In genomic region chr10:32053392-32053791, GRCh38 we compare ENCODE assay signal across 8 cellular contexts. TPM values are rescaled to one million over a fixed set of nuclear protein-coding genes. Genes with fewer than 3 reads are reported as not detected.
DNase-seq lines count a peak whose midpoint lies in the region; ATAC-seq and TF ChIP-seq lines count a peak whose summit lies in the region.
"Not testable (repeated sequence)": the region's sequence is repeated elsewhere in the genome, so short reads cannot be mapped to it uniquely, and the experiment has no call there.

No MANE protein-coding gene starts in this region.

- peaks cover 34% of the 10 kb centered on the region for H3K4me1 ChIP-seq in A673 (ENCODE audit: insufficient read depth, low read length, poor library complexity, severe bottlenecking)
- H3K4me1 ChIP-seq in H9 (ENCODE audit: insufficient read depth, low read length): not testable (repeated sequence)
- peaks cover 21% of the 10 kb centered on the region for H3K4me1 ChIP-seq in SJSA1 (replicated peaks)
- H3K4me1 ChIP-seq in left ventricle myocardium inferior: peaks cover 86% of the 10 kb centered on the region

- not testable (repeated sequence) for H3K36me3 ChIP-seq in A673 (ENCODE audit: insufficient read depth, low read length, poor library complexity, severe bottlenecking); left ventricle myocardium inferior
- peaks cover 55% of the 10 kb centered on the region for H3K36me3 ChIP-seq in SJSA1

- not testable (repeated sequence) for H3K4me2 ChIP-seq in H9 (ENCODE audit: insufficient read depth, insufficient read length, low read length)

- not testable (repeated sequence) for H3K23me2 ChIP-seq in H9 (ENCODE audit: insufficient read length, low read depth, low read length, poor library complexity, severe bottlenecking)

- not testable (repeated sequence) for TF ChIP-seq CTCF in A673 (conservative IDR thresholded peaks at IDR 0.05; ENCODE audit: low read depth, low read length); H9 (conservative IDR thresholded peaks at IDR 0.05); dorsolateral prefrontal cortex (IDR thresholded peaks at IDR 0.05 in 54 of 56, conservative IDR thresholded peaks at IDR 0.05 in 2 of 56; ENCODE audit: low read depth in 1 of 56, partially characterized antibody in 56 of 56); left ventricle myocardium inferior (IDR thresholded peaks at IDR 0.05; ENCODE audit: borderline replicate concordance); natural killer cell (IDR thresholded peaks at IDR 0.05)

- not testable (repeated sequence) for H3K18ac ChIP-seq in H9 (ENCODE audit: insufficient read length, low read depth, low read length)

- not testable (repeated sequence) for ATAC-seq in natural killer cell

- not testable (repeated sequence) for H3K56ac ChIP-seq in H9 (ENCODE audit: insufficient read length, low read depth, low read length)

- CTCF ChIA-PET in A673 (lab: Charles Lee): not testable (repeated sequence)

- not testable (repeated sequence) for H2BK15ac ChIP-seq in H9 (ENCODE audit: low read depth, low read length)

- H3K4me1 Mint-ChIP-seq in H9 (peaks cover 57 to 64% of the 10 kb centered on the region in 2 experiments), natural killer cell (peaks cover 80 to 81% of the 10 kb centered on the region in 2 donors)
- H3K4me1 Mint-ChIP-seq in activated T-helper 2 cell treated with anti-CD3 and anti-CD28 coated beads, Interferon-gamma antibody, Interleukin-2, Interleukin-4, amounts not matched to agents 10 μg/mL and 5 μg/mL and 100 μg/mL, durations not matched to agents 14 hours and 24 hours and 36 hours (ENCODE audit: low read depth): peaks cover 57% of the 10 kb centered on the region

- not testable (repeated sequence) for H3K9ac ChIP-seq in H9 (ENCODE audit: extremely low read depth, insufficient read length, low read length)

- H4K91ac ChIP-seq in H9 (ENCODE audit: insufficient read length, low read depth, low read length): not testable (repeated sequence)

- not testable (repeated sequence) for H4K20me1 ChIP-seq in H9 (ENCODE audit: control insufficient read depth, insufficient read depth, insufficient read length)

- H4K8ac ChIP-seq in H9 (replicated peaks; ENCODE audit: insufficient read length, low read depth, low read length): not testable (repeated sequence)

- H3K4me3 ChIP-seq in A673 (ENCODE audit: low read depth, low read length, poor library complexity, severe bottlenecking) (peak overlapping the region; percentile 97), SJSA1 (peak overlapping the region; percentile 93; the same call in 1 of the 2 replicates), dorsolateral prefrontal cortex (peak overlapping the region in 52 of 59 donors; percentile 3 to 98 (median 90)), left ventricle myocardium inferior (peak overlapping the region; percentile 91), skin epidermis (peak overlapping the region in 6 of 7 experiments; percentile 73 to 90 (median 84))

- not testable (repeated sequence) for H3K79me1 ChIP-seq in H9 (ENCODE audit: insufficient read depth, low read depth, low read length, poor library complexity, severe bottlenecking)

- H2AFZ ChIP-seq in H9 (ENCODE audit: low read length): not testable (repeated sequence)

- H2AK5ac ChIP-seq in H9 (ENCODE audit: insufficient read length, low read length): not testable (repeated sequence)

- not testable (repeated sequence) for DNase-seq in A673 (ENCODE audit: low spot score); H9; SJSA1 (ENCODE audit: low read depth in 1 of 2, low spot score in 2 of 2); activated T-helper 2 cell treated with anti-CD3 and anti-CD28 coated beads, Interferon-gamma antibody, Interleukin-2, Interleukin-4, amounts not matched to agents 10 μg/mL and 5 μg/mL and 100 μg/mL, durations not matched to agents 14 hours and 24 hours and 36 hours (ENCODE audit: low spot score); dorsolateral prefrontal cortex; left ventricle myocardium inferior; natural killer cell

- not testable (repeated sequence) for H3K9me3 ChIP-seq in A673 (ENCODE audit: low read depth, low read length, poor library complexity, severe bottlenecking); H9 (ENCODE audit: control insufficient read depth, low read depth, low read length); SJSA1 (replicated peaks); left ventricle myocardium inferior (replicated peaks)

- H3K4ac ChIP-seq in H9 (ENCODE audit: low read depth, low read length): not testable (repeated sequence)

- POLR2A ChIA-PET in A673 (lab: Charles Lee; ENCODE audit: low non-redundant PET): interaction anchor here (0.7 kb wide), 1 partner anchor 1365 kb away, joined by 5 read pairs; no protein-coding TSS in a partner anchor

- H4K5ac ChIP-seq in H9 (ENCODE audit: insufficient read length, low read depth, low read length): not testable (repeated sequence)

- not testable (repeated sequence) for H2BK5ac ChIP-seq in H9 (ENCODE audit: insufficient read length, low read length)

- not testable (repeated sequence) for H3T11ph ChIP-seq in H9 (ENCODE audit: low read length)

- H3K27me3 Mint-ChIP-seq in H9 (ENCODE audit: low read depth); activated T-helper 2 cell treated with anti-CD3 and anti-CD28 coated beads, Interferon-gamma antibody, Interleukin-2, Interleukin-4, amounts not matched to agents 10 μg/mL and 5 μg/mL and 100 μg/mL, durations not matched to agents 14 hours and 24 hours and 36 hours (ENCODE audit: low read depth); natural killer cell (ENCODE audit: low read depth in 2 of 2): not testable (repeated sequence)

- H2BK120ac ChIP-seq in H9 (ENCODE audit: low read depth, low read length, poor library complexity, severe bottlenecking): not testable (repeated sequence)

- peak overlapping the region; percentile 53 to 99 for H3K4me3 Mint-ChIP-seq in H9
- peak overlapping the region; percentile 88 for H3K4me3 Mint-ChIP-seq in activated T-helper 2 cell treated with anti-CD3 and anti-CD28 coated beads, Interferon-gamma antibody, Interleukin-2, Interleukin-4, amounts not matched to agents 10 μg/mL and 5 μg/mL and 100 μg/mL, durations not matched to agents 14 hours and 24 hours and 36 hours (ENCODE audit: low read depth)
- H3K4me3 Mint-ChIP-seq in natural killer cell: peak overlapping the region; percentile 98

- not testable (repeated sequence) for H3K27ac ChIP-seq in A673 (ENCODE audit: low read depth, low read length, poor library complexity, severe bottlenecking); H9 (ENCODE audit: insufficient read length, low read depth, low read length); SJSA1
- H3K27ac ChIP-seq in dorsolateral prefrontal cortex: peak overlapping the region in 5 of 59 donors; percentile 2 to 99 (median 99)
- peak overlapping the region; percentile 97 for H3K27ac ChIP-seq in left ventricle myocardium inferior (replicated peaks)
- H3K27ac ChIP-seq in skin epidermis: peak overlapping the region in 4 of 21 experiments; percentile 96 to 99 (median 98)

- H3K79me2 ChIP-seq in H9 (ENCODE audit: insufficient read depth, low read length): peaks cover 55% of the 10 kb centered on the region

- H3K9me3 Mint-ChIP-seq in H9; activated T-helper 2 cell treated with anti-CD3 and anti-CD28 coated beads, Interferon-gamma antibody, Interleukin-2, Interleukin-4, amounts not matched to agents 10 μg/mL and 5 μg/mL and 100 μg/mL, durations not matched to agents 14 hours and 24 hours and 36 hours; natural killer cell: not testable (repeated sequence)

- intact Hi-C loops in A673 (cut with micrococcal nuclease; ENCODE audit: unreplicated experiment); left ventricle myocardium inferior (cut with micrococcal nuclease): not testable (repeated sequence)
- intact Hi-C loops in activated T-helper 2 cell treated with anti-CD3 and anti-CD28 coated beads, Interferon-gamma antibody, Interleukin-2, Interleukin-4, amounts not matched to agents 10 μg/mL and 5 μg/mL and 100 μg/mL, durations not matched to agents 14 hours and 24 hours and 36 hours (cut with micrococcal nuclease): loop anchor here (10.0 kb wide), 2 partner anchors 291 to 391 kb away; partner anchors contain the start of genes CCDC7 and EPC1
- intact Hi-C loops in dorsolateral prefrontal cortex (cut with DNase I): loop anchor here (2.0 to 10.0 kb wide), 2 partner anchors 135 to 321 kb away; no protein-coding TSS in a partner anchor
- intact Hi-C loops in natural killer cell (cut with micrococcal nuclease): loop anchor here (10.0 kb wide), 3 partner anchors 291 to 739 kb away; partner anchors contain the start of genes EPC1 and ZEB1

- peaks cover 8 to 22% (median 8%) of the 10 kb centered on the region in 3 experiments; a peak in 6 of 7 replicates for H3K36me3 Mint-ChIP-seq in H9 (ENCODE audit: insufficient read depth in 1 of 3, low read depth in 3 of 3)
- H3K36me3 Mint-ChIP-seq in activated T-helper 2 cell treated with anti-CD3 and anti-CD28 coated beads, Interferon-gamma antibody, Interleukin-2, Interleukin-4, amounts not matched to agents 10 μg/mL and 5 μg/mL and 100 μg/mL, durations not matched to agents 14 hours and 24 hours and 36 hours (ENCODE audit: low read depth): peaks cover 60% of the 10 kb centered on the region
- not testable (repeated sequence) for H3K36me3 Mint-ChIP-seq in natural killer cell

- H2BK12ac ChIP-seq in H9 (ENCODE audit: insufficient read length, low read depth, low read length): not testable (repeated sequence)

- no CpG with 5 or more reads among the region's 11 CpGs for WGBS in H9 (ENCODE audit: extremely low coverage, insufficient read length, low lambda C conversion rate)

- not testable (repeated sequence) for H3K27me3 ChIP-seq in A673 (replicated peaks; ENCODE audit: insufficient read depth, low read depth, low read length, poor library complexity); H9 (ENCODE audit: insufficient read depth, low read length); SJSA1 (replicated peaks); dorsolateral prefrontal cortex; left ventricle myocardium inferior (ENCODE audit: low read depth)

- not testable (repeated sequence) for H3K14ac ChIP-seq in H9 (ENCODE audit: insufficient read depth, low read length)

- H3K27ac Mint-ChIP-seq in H9 (peak overlapping the region in 1 of 3 experiments; percentile 86; a peak in 1 of 7 replicates), natural killer cell (peak overlapping the region; percentile 93 to 98)
- not testable (repeated sequence) for H3K27ac Mint-ChIP-seq in activated T-helper 2 cell treated with anti-CD3 and anti-CD28 coated beads, Interferon-gamma antibody, Interleukin-2, Interleukin-4, amounts not matched to agents 10 μg/mL and 5 μg/mL and 100 μg/mL, durations not matched to agents 14 hours and 24 hours and 36 hours

- H3K23ac ChIP-seq in H9 (ENCODE audit: insufficient read length, low read depth, low read length): not testable (repeated sequence)

- H2BK20ac ChIP-seq in H9 (ENCODE audit: low read depth, low read length, poor library complexity, severe bottlenecking): not testable (repeated sequence)

- not testable (repeated sequence) for BruUV-seq in A673 (replicated peaks; lab: Mats Ljungman, UMichigan)

RNA-seq across cellular contexts. Expression of gene KIF5B, which starts 2.8 kb away (rescaled TPM):
- total RNA-seq in A673 (2021) (135 and 148 TPM in 2 replicates), H9 (2021) (67.9 and 70.5 TPM in 2 replicates), dorsolateral prefrontal cortex (100 to 1,000 TPM in 84 of 120 experiments, 10 to 100 TPM in 36; 73.4 to 239 (median 109) TPM), left ventricle myocardium inferior (144 TPM), natural killer cell (10 to 100 TPM; 51.0 to 64.2 (median 61.1) TPM)
- total RNA-seq in SJSA1 (2014; rRNA removed; shearing (Covaris generic)): 294 and 314 TPM in 2 replicates
- 76.6 and 79.0 TPM in 2 replicates for total RNA-seq in activated T-helper 2 cell treated with anti-CD3 and anti-CD28 coated beads, Interferon-gamma antibody, Interleukin-2, Interleukin-4, amounts not matched to agents 10 μg/mL and 5 μg/mL and 100 μg/mL, durations not matched to agents 14 hours and 24 hours and 36 hours
